ENCODE assay signal across 13 cellular contexts in the genomic region with DNA sequence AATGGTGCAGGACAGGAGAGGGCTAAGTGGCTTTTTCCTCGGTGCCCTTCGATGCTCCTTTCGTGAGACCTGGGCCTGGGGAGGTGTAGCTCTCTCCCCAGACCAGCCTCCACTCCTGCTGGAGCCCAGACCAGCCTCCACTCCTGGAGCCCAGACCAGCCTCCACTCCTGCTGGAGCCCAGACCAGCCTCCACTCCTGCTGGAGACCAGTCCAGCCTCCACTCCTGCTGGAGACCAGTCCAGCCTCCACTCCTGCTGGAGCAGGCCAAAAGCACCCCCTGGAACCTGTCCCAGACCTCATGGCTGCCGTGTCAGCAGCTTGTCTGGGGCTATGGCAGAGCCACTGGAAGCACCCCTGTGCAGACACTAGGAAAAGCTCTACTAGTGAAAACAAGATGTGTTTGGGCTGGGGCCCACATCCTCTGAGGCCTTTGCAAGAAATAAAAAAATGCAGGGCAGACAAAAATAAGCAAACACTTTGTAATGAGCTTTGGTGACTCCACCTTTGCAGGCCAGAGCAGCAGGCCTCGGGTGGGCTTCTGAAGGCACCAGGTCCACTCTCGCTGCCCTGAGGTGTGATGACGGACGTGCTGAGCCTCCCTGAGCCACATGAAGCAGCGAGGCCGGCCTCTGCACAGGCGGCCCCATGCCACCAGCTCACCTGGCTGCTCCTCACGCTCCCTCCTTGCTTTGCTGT.
"Had no signal": no experiment of that assay in that cellular context is flagged by ENCODE, and none has a peak within 500 bp of the region (broad histone marks: within the 10 kb centered on the region; RNA-seq: fewer than 3 reads in every experiment).

No MANE protein-coding gene starts in this region.

- H3K4me3 ChIP-seq: dorsolateral prefrontal cortex, esophagus muscularis mucosa had no signal

- H3K27ac ChIP-seq: foreskin keratinocyte, neutrophil, WERI-Rb-1 had no signal

- DNase-seq: activated CD4-positive, alpha-beta T cell treated with anti-CD3 and anti-CD28 coated beads for 36 hours; activated CD8-positive, alpha-beta memory T cell treated with anti-CD3 and anti-CD28 coated beads for 24 hours; activated naive CD4-positive, alpha-beta T cell treated with anti-CD3 and anti-CD28 coated beads, Interleukin-2, amount 50 U/mL, for 16 hours; amniotic stem cell; foreskin keratinocyte; stimulated activated CD4-positive, alpha-beta T cell treated with anti-CD3 and anti-CD28 coated beads, Interleukin-2, amount 100 ng/mL, for 24 hours; trophoblast cell; WERI-Rb-1 had no signal

- ATAC-seq: activated CD4-positive, alpha-beta T cell treated with anti-CD3 and anti-CD28 coated beads for 36 hours; foreskin keratinocyte; naive thymus-derived CD8-positive, alpha-beta T cell had no signal

- H3K27ac Mint-ChIP-seq: activated CD4-positive, alpha-beta T cell treated with anti-CD3 and anti-CD28 coated beads for 36 hours had no signal

- H3K27me3 ChIP-seq: dorsolateral prefrontal cortex, foreskin keratinocyte, neutrophil had no signal

- H3K9me3 ChIP-seq: esophagus muscularis mucosa, neutrophil had no signal

- H3K27me3 Mint-ChIP-seq: activated CD4-positive, alpha-beta T cell treated with anti-CD3 and anti-CD28 coated beads for 36 hours; brain had no signal

- H3K4me3 Mint-ChIP-seq: activated CD4-positive, alpha-beta T cell treated with anti-CD3 and anti-CD28 coated beads for 36 hours; brain had no signal

- H3K9me3 Mint-ChIP-seq: brain; naive thymus-derived CD8-positive, alpha-beta T cell had no signal
